Comparison of ENCODE assay signal across 8 cellular contexts in genomic region chr6:168956884-168957730, GRCh38.
DNase-seq lines count a peak whose midpoint lies in the region; ATAC-seq and TF ChIP-seq lines count a peak whose summit lies in the region.

No MANE protein-coding gene starts in this region.

- intact Hi-C loops in Caco-2 (cut with micrococcal nuclease; ENCODE audit: unreplicated experiment): loop anchor here (1.0 to 10.0 kb wide), 8 partner anchors 62 to 1575 kb away; partner anchors contain the start of gene DLL1
- intact Hi-C loops in PC-9 (cut with micrococcal nuclease; ENCODE audit: unreplicated experiment): loop anchor here (2.0 kb wide), 2 partner anchors 62 to 1574 kb away; no protein-coding TSS in a partner anchor
- intact Hi-C loops in heart left ventricle (cut with DNase I): loop anchor here in 7 of 10 donors (2.0 to 10.0 kb wide), 10 partner anchors 528 to 1578 kb away; partner anchors contain the start of genes C6orf120 (in 2 of the 7), WDR27 (in 2 of the 7), DYNLT2 (in 1 of the 7) and ERMARD (in 1 of the 7)
- intact Hi-C loops in posterior vena cava (cut with DNase I): loop anchor here in 1 of 2 donors (10.0 kb wide), 1 partner anchor 688 kb away; no protein-coding TSS in a partner anchor

- no peaks in the 10 kb centered on the region for H3K36me3 Mint-ChIP-seq in Caco-2 (ENCODE audit: insufficient read depth, unreplicated experiment)
- no peaks in the 10 kb centered on the region for H3K36me3 Mint-ChIP-seq in activated naive CD8-positive, alpha-beta T cell treated with anti-CD3 and anti-CD28 coated beads, Interleukin-2, amount 10 ng/mL, durations not matched to agents 7 days and 5 days

- H3K36me3 ChIP-seq in Caco-2 (ENCODE audit: control insufficient read depth, insufficient read depth, low read length): no peaks in the 10 kb centered on the region
- no peaks in the 10 kb centered on the region for H3K36me3 ChIP-seq in PC-9 (ENCODE audit: low read depth)
- H3K36me3 ChIP-seq in heart left ventricle: no peaks in the 10 kb centered on the region

- DNase-seq in Caco-2 (peak; percentile 63 to 76), HuH-7 (ENCODE audit: low spot score) (peak; percentile 79), PC-9 (peak; percentile 12 to 46), heart left ventricle (peak in 4 of 5 donors; percentile 49 to 64 (median 51)), posterior vena cava (ENCODE audit: low spot score) (peak; percentile 90), NCI-H446 treated with DMSO at 0.1 percent for 48 hours (lab: John Stamatoyannopoulos, UW) (no peak)
- DNase-seq in activated naive CD8-positive, alpha-beta T cell treated with anti-CD3 and anti-CD28 coated beads, Interleukin-2, amount 10 ng/mL, durations not matched to agents 7 days and 5 days: peak; percentile 40

- no peaks in the 10 kb centered on the region for H4K20me1 ChIP-seq in PC-9 (ENCODE audit: insufficient read depth)

- no peaks in the 10 kb centered on the region for H3K9me3 Mint-ChIP-seq in Caco-2 (ENCODE audit: unreplicated experiment)
- no peaks in the 10 kb centered on the region for H3K9me3 Mint-ChIP-seq in activated naive CD8-positive, alpha-beta T cell treated with anti-CD3 and anti-CD28 coated beads, Interleukin-2, amount 10 ng/mL, durations not matched to agents 7 days and 5 days

- no peak overlapping the region for H3K4me3 Mint-ChIP-seq in Caco-2 (ENCODE audit: unreplicated experiment)
- H3K4me3 Mint-ChIP-seq in activated naive CD8-positive, alpha-beta T cell treated with anti-CD3 and anti-CD28 coated beads, Interleukin-2, amount 10 ng/mL, durations not matched to agents 7 days and 5 days: no peak overlapping the region

- H3K4me2 ChIP-seq in PC-9: no peak overlapping the region

- H3K27ac ChIP-seq in PC-9 (no peak overlapping the region), heart left ventricle (no peak overlapping the region)

- H3F3A ChIP-seq in PC-9 (ENCODE audit: insufficient read depth, low read depth): no peaks in the 10 kb centered on the region

- no peak overlapping the region for H3K27ac Mint-ChIP-seq in Caco-2 (ENCODE audit: unreplicated experiment)
- no peak overlapping the region for H3K27ac Mint-ChIP-seq in activated naive CD8-positive, alpha-beta T cell treated with anti-CD3 and anti-CD28 coated beads, Interleukin-2, amount 10 ng/mL, durations not matched to agents 7 days and 5 days

- peak; percentile 67 to 81 for TF ChIP-seq CTCF in Caco-2 (IDR thresholded peaks at IDR 0.05; ENCODE audit: insufficient read depth in 1 of 2, low read depth in 1 of 2, low read length in 1 of 2, severe bottlenecking in 1 of 2, unreplicated experiment in 1 of 2)
- TF ChIP-seq CTCF in PC-9 (conservative IDR thresholded peaks at IDR 0.05): peak; percentile 73
- peak; percentile 56 to 90 (median 76) for TF ChIP-seq CTCF in heart left ventricle (IDR thresholded peaks at IDR 0.05)

- POLR2A ChIA-PET in Caco-2 (lab: Charles Lee) (no interaction called here), PC-9 (lab: Charles Lee; ENCODE audit: unreplicated experiment) (no interaction called here)
- POLR2A ChIA-PET in activated naive CD8-positive, alpha-beta T cell treated with anti-CD3 and anti-CD28 coated beads, Interleukin-2, amount 10 ng/mL, durations not matched to agents 7 days and 5 days (lab: Charles Lee): interaction anchor here (0.6 kb wide), 1 partner anchor 13 kb away, joined by 3 read pairs; no protein-coding TSS in a partner anchor

- CTCF ChIA-PET in Caco-2 (lab: Charles Lee): interaction anchor here (0.6 to 1.2 kb wide), 3 partner anchors 65 to 1560 kb away, joined by 3 to 4 read pairs (median 3); no protein-coding TSS in a partner anchor
- CTCF ChIA-PET in PC-9 (lab: Charles Lee): no interaction called here

- no peak overlapping the region for H2AFZ ChIP-seq in PC-9

- H3K79me2 ChIP-seq in PC-9 (ENCODE audit: low read depth): no peaks in the 10 kb centered on the region

- WGBS in heart left ventricle, 4 donors: 56 to 60% (median 60%) methylated on average over 6 of the region's 6 CpGs

- ATAC-seq in GM19463 (IDR thresholded peaks at IDR 0.05; ENCODE audit: unreplicated experiment): peak; percentile 83
- peak; percentile 47 for ATAC-seq in activated naive CD8-positive, alpha-beta T cell treated with anti-CD3 and anti-CD28 coated beads, Interleukin-2, amount 10 ng/mL, durations not matched to agents 7 days and 5 days (ENCODE audit: low read depth)
- peak; percentile 86 to 94 (median 92) for ATAC-seq in heart left ventricle

- no peaks in the 10 kb centered on the region for H3K4me1 ChIP-seq in Caco-2
- H3K4me1 ChIP-seq in PC-9 (replicated peaks; ENCODE audit: insufficient read depth): no peaks in the 10 kb centered on the region
- H3K4me1 ChIP-seq in heart left ventricle: peaks cover 0 to 12% (median 0%) of the 10 kb centered on the region in 12 donors

- H3K9me2 ChIP-seq in PC-9 (ENCODE audit: insufficient read depth): no peaks in the 10 kb centered on the region

- H3K27me3 ChIP-seq in Caco-2 (replicated peaks; ENCODE audit: control insufficient read depth, insufficient read depth, low read length) (no peaks in the 10 kb centered on the region), PC-9 (ENCODE audit: insufficient read depth, low read depth) (peaks cover 61% of the 10 kb centered on the region), heart left ventricle (peaks cover 0 to 18% (median 0%) of the 10 kb centered on the region in 9 donors)

- H3K4me1 Mint-ChIP-seq in Caco-2 (ENCODE audit: low read depth, unreplicated experiment): no peaks in the 10 kb centered on the region
- no peaks in the 10 kb centered on the region for H3K4me1 Mint-ChIP-seq in activated naive CD8-positive, alpha-beta T cell treated with anti-CD3 and anti-CD28 coated beads, Interleukin-2, amount 10 ng/mL, durations not matched to agents 7 days and 5 days

- no TSS peak for BruUV-seq in Caco-2 (replicated peaks; lab: Mats Ljungman, UMichigan)
- no TSS peak for BruUV-seq in PC-9 (replicated peaks; lab: Mats Ljungman, UMichigan)

- peaks cover 7% of the 10 kb centered on the region for H3K27me3 Mint-ChIP-seq in Caco-2 (ENCODE audit: insufficient read depth, unreplicated experiment)
- H3K27me3 Mint-ChIP-seq in activated naive CD8-positive, alpha-beta T cell treated with anti-CD3 and anti-CD28 coated beads, Interleukin-2, amount 10 ng/mL, durations not matched to agents 7 days and 5 days: peaks cover 12% of the 10 kb centered on the region

- H3K9me3 ChIP-seq in Caco-2 (no peaks in the 10 kb centered on the region), PC-9 (ENCODE audit: insufficient read depth, low read depth) (no peaks in the 10 kb centered on the region), heart left ventricle (no peaks in the 10 kb centered on the region)

- TF ChIP-seq POLR2A in heart left ventricle (IDR thresholded peaks at IDR 0.05): no peak

- H3K4me3 ChIP-seq in Caco-2 (ENCODE audit: low read depth, low read length): no peak overlapping the region
- no peak overlapping the region for H3K4me3 ChIP-seq in PC-9
- H3K4me3 ChIP-seq in heart left ventricle: no peak overlapping the region
